Comparison of ENCODE assay signal across 1 cellular context in genomic region chr5:146173597-146173996, GRCh38.
A peak's percentile ranks its signal among the peaks of the same experiment; 100 is the strongest.
TF ChIP-seq lines count a peak whose summit lies in the region.

No MANE protein-coding gene starts in this region.

TF ChIP-seq in GM12878, 131 proteins besides CTCF, POLR2A, EP300 and RAD21 (continued from another document and continues in another):
- TF ChIP-seq BHLHE40 (IDR thresholded peaks at IDR 0.05; ENCODE audit: borderline replicate concordance in 1 of 2, low read depth in 2 of 2, low read length in 1 of 2): peak; percentile 59 to 70; a peak in 2 of 4 replicates
- no peak for TF ChIP-seq CUX1 (IDR thresholded peaks at IDR 0.05; ENCODE audit: insufficient replicate concordance, low read depth, low read length)
- peak; percentile 59 to 66; a peak in 2 of 4 replicates for TF ChIP-seq IKZF2 (IDR thresholded peaks at IDR 0.05)
- TF ChIP-seq PML (IDR thresholded peaks at IDR 0.05; ENCODE audit: low read length): no peak
- TF ChIP-seq TBL1XR1 (IDR thresholded peaks at IDR 0.05; ENCODE audit: low read depth, low read length): peak; percentile 72; the same call in 1 of the 2 replicates
- TF ChIP-seq, protein P1, sequence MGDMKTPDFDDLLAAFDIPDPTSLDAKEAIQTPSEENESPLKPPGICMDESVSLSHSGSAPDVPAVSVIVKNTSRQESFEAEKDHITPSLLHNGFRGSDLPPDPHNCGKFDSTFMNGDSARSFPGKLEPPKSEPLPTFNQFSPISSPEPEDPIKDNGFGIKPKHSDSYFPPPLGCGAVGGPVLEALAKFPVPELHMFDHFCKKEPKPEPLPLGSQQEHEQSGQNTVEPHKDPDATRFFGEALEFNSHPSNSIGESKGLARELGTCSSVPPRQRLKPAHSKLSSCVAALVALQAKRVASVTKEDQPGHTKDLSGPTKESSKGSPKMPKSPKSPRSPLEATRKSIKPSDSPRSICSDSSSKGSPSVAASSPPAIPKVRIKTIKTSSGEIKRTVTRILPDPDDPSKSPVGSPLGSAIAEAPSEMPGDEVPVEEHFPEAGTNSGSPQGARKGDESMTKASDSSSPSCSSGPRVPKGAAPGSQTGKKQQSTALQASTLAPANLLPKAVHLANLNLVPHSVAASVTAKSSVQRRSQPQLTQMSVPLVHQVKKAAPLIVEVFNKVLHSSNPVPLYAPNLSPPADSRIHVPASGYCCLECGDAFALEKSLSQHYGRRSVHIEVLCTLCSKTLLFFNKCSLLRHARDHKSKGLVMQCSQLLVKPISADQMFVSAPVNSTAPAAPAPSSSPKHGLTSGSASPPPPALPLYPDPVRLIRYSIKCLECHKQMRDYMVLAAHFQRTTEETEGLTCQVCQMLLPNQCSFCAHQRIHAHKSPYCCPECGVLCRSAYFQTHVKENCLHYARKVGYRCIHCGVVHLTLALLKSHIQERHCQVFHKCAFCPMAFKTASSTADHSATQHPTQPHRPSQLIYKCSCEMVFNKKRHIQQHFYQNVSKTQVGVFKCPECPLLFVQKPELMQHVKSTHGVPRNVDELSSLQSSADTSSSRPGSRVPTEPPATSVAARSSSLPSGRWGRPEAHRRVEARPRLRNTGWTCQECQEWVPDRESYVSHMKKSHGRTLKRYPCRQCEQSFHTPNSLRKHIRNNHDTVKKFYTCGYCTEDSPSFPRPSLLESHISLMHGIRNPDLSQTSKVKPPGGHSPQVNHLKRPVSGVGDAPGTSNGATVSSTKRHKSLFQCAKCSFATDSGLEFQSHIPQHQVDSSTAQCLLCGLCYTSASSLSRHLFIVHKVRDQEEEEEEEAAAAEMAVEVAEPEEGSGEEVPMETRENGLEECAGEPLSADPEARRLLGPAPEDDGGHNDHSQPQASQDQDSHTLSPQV (IDR thresholded peaks at IDR 0.05): no peak
- TF ChIP-seq SMAD1 (IDR thresholded peaks at IDR 0.05; ENCODE audit: low read depth, partially characterized antibody): no peak
- TF ChIP-seq E4F1 (IDR thresholded peaks at IDR 0.05; ENCODE audit: borderline replicate concordance, partially characterized antibody): no peak
- TF ChIP-seq MEF2A (IDR thresholded peaks at IDR 0.05; ENCODE audit: insufficient read depth, low read depth, low read length): no peak
- TF ChIP-seq GATAD2B (conservative IDR thresholded peaks at IDR 0.05; ENCODE audit: low read depth): no peak
- no peak for TF ChIP-seq HDGF (IDR thresholded peaks at IDR 0.05)
- 0 out of 2 replicates have a peak, but pooled peaks have one; percentile 16 for TF ChIP-seq ZNF24 (IDR thresholded peaks at IDR 0.05)
- peak; percentile 73; the same call in 1 of the 2 replicates for TF ChIP-seq NFIC (IDR thresholded peaks at IDR 0.05; ENCODE audit: low read depth, low read length)
- TF ChIP-seq SMAD5 (IDR thresholded peaks at IDR 0.05; ENCODE audit: low read depth): no peak
- TF ChIP-seq WRNIP1 (IDR thresholded peaks at IDR 0.05; ENCODE audit: borderline replicate concordance, low read depth, low read length): no peak
- TF ChIP-seq HSF1 (IDR thresholded peaks at IDR 0.05; ENCODE audit: low read depth, low read length): no peak
- TF ChIP-seq ETV6 (conservative IDR thresholded peaks at IDR 0.05 in 1 of 2, IDR thresholded peaks at IDR 0.05 in 1 of 2; ENCODE audit: borderline replicate concordance in 1 of 2, low read depth in 1 of 2): no peak
- peak; percentile 62; the same call in 1 of the 2 replicates for TF ChIP-seq MTA3 (IDR thresholded peaks at IDR 0.05; ENCODE audit: borderline replicate concordance, low read length)
- TF ChIP-seq MTA2 (IDR thresholded peaks at IDR 0.05; ENCODE audit: low read depth): peak; percentile 73
- TF ChIP-seq POLR2AphosphoS2 (IDR thresholded peaks at IDR 0.05; ENCODE audit: low read depth, low read length): no peak
- no peak for TF ChIP-seq USF1 (IDR thresholded peaks at IDR 0.05; ENCODE audit: borderline replicate concordance, extremely low read length, insufficient read depth, low read depth, low read length)
- TF ChIP-seq EZH2 (IDR thresholded peaks at IDR 0.05; ENCODE audit: borderline replicate concordance, control insufficient read depth, low read depth, low read length): no peak
- TF ChIP-seq, protein P2, sequence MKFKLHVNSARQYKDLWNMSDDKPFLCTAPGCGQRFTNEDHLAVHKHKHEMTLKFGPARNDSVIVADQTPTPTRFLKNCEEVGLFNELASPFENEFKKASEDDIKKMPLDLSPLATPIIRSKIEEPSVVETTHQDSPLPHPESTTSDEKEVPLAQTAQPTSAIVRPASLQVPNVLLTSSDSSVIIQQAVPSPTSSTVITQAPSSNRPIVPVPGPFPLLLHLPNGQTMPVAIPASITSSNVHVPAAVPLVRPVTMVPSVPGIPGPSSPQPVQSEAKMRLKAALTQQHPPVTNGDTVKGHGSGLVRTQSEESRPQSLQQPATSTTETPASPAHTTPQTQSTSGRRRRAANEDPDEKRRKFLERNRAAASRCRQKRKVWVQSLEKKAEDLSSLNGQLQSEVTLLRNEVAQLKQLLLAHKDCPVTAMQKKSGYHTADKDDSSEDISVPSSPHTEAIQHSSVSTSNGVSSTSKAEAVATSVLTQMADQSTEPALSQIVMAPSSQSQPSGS (IDR thresholded peaks at IDR 0.05; ENCODE audit: low read length): peak; percentile 45; the same call in 1 of the 2 replicates
- peak; percentile 74 for TF ChIP-seq IRF4 (IDR thresholded peaks at IDR 0.05; ENCODE audit: low read depth, low read length)
- no peak for TF ChIP-seq CHD1 (IDR thresholded peaks at IDR 0.05; ENCODE audit: low read depth, low read length)
- TF ChIP-seq NFXL1 (IDR thresholded peaks at IDR 0.05; ENCODE audit: borderline replicate concordance): no peak
- TF ChIP-seq, protein P3, sequence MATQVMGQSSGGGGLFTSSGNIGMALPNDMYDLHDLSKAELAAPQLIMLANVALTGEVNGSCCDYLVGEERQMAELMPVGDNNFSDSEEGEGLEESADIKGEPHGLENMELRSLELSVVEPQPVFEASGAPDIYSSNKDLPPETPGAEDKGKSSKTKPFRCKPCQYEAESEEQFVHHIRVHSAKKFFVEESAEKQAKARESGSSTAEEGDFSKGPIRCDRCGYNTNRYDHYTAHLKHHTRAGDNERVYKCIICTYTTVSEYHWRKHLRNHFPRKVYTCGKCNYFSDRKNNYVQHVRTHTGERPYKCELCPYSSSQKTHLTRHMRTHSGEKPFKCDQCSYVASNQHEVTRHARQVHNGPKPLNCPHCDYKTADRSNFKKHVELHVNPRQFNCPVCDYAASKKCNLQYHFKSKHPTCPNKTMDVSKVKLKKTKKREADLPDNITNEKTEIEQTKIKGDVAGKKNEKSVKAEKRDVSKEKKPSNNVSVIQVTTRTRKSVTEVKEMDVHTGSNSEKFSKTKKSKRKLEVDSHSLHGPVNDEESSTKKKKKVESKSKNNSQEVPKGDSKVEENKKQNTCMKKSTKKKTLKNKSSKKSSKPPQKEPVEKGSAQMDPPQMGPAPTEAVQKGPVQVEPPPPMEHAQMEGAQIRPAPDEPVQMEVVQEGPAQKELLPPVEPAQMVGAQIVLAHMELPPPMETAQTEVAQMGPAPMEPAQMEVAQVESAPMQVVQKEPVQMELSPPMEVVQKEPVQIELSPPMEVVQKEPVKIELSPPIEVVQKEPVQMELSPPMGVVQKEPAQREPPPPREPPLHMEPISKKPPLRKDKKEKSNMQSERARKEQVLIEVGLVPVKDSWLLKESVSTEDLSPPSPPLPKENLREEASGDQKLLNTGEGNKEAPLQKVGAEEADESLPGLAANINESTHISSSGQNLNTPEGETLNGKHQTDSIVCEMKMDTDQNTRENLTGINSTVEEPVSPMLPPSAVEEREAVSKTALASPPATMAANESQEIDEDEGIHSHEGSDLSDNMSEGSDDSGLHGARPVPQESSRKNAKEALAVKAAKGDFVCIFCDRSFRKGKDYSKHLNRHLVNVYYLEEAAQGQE (IDR thresholded peaks at IDR 0.05; ENCODE audit: low read depth, low read length): no peak
- no peak for TF ChIP-seq KLF5 (IDR thresholded peaks at IDR 0.05; ENCODE audit: partially characterized antibody)
- TF ChIP-seq TCF3 (IDR thresholded peaks at IDR 0.05; ENCODE audit: borderline replicate concordance, insufficient read depth, low read depth, low read length): no peak
- no peak for TF ChIP-seq RFX5 (IDR thresholded peaks at IDR 0.05; ENCODE audit: low read depth, low read length)
- no peak for TF ChIP-seq MEF2B (IDR thresholded peaks at IDR 0.05; ENCODE audit: partially characterized antibody, poor library complexity, severe bottlenecking)
- TF ChIP-seq MYB (IDR thresholded peaks at IDR 0.05; ENCODE audit: borderline replicate concordance, low read depth, low read length): peak; percentile 86
- peak; percentile 67; the same call in 1 of the 2 replicates for TF ChIP-seq ZNF384 (IDR thresholded peaks at IDR 0.05; ENCODE audit: borderline replicate concordance, low read depth, low read length)
- no peak for TF ChIP-seq HCFC1 (IDR thresholded peaks at IDR 0.05; ENCODE audit: low read length)
- TF ChIP-seq ZBED1 (IDR thresholded peaks at IDR 0.05; ENCODE audit: borderline replicate concordance): no peak
